Comparison of ENCODE assay signal across 8 cellular contexts in the genomic region with DNA sequence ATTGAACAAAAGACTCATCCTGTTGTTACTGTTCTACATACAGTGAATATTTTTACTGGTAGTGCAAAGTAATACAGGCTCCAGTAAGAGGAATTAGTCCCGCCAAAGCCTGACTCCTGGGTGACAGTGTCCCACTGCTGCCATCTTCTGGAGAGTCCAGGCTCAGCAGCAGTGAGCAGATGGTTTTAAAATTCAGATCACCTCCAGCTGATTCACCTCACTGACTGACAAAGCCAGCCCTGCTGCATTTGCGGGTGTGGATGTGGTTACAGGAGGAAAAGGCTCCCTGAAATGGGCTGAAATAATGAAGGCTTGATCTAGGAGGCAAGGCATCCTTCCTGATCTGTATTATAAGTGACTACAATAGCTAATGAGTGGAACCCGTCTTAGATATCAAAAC. TPM values are rescaled to one million over a fixed set of nuclear protein-coding genes. Genes with fewer than 3 reads are reported as not detected.
A peak's percentile ranks its signal among the peaks of the same experiment; 100 is the strongest.
DNase-seq lines count a peak whose midpoint lies in the region; ATAC-seq and TF ChIP-seq lines count a peak whose summit lies in the region.

No MANE protein-coding gene starts in this region.

- no peaks in the 10 kb centered on the region for H3K4me1 ChIP-seq in BE2C

- H3K27ac ChIP-seq in epithelial cell of prostate = no peak overlapping the region

- H3K9me3 ChIP-seq in BE2C = no peaks in the 10 kb centered on the region

- H3K4me3 ChIP-seq in BE2C (ENCODE audit: low read depth, low read length) = no peak overlapping the region

- TF ChIP-seq CTCF in BE2C (IDR thresholded peaks at IDR 0.05; ENCODE audit: low read depth, low read length) = peak; percentile 91

- no peaks in the 10 kb centered on the region for H3K36me3 ChIP-seq in BE2C

- DNase-seq in BE2C (peak; percentile 71), HS-5 (ENCODE audit: low read depth) (peak; percentile 30), NOMO-1 treated with DMSO at 0.1 percent for 48 hours (lab: John Stamatoyannopoulos, UW; ENCODE audit: unreplicated experiment) (peak; percentile 71), epithelial cell of prostate (ENCODE audit: low read depth, low spot score) (peak; percentile 27), myocyte (ENCODE audit: low read depth) (peak; percentile 82)
- DNase-seq in activated CD8-positive, alpha-beta memory T cell treated with anti-CD3 and anti-CD28 coated beads, Interleukin-2, amount 50 U/mL, for 24 hours (ENCODE audit: extremely low read depth) = peak; percentile 20
- peak; percentile 18 for DNase-seq in stimulated activated naive CD4-positive, alpha-beta T cell treated with Interleukin-2 at 50 U/mL for 16 hours (lab: John Stamatoyannopoulos, UW)

- no peaks in the 10 kb centered on the region for H3K27me3 ChIP-seq in BE2C

- ATAC-seq in GM19023 (IDR thresholded peaks at IDR 0.05; ENCODE audit: unreplicated experiment) = peak; percentile 87

RNA-seq across cellular contexts. Expression of a gene that starts 18.3 kb away (rescaled TPM):
- 0.63 TPM for polyA plus RNA-seq in BE2C (2012; ENCODE audit: insufficient read depth, insufficient read length, low read depth)
- 0.10 TPM in 1 of 2 replicates, not detected in the other for total RNA-seq in myocyte
- 0.15 TPM for polyA plus RNA-seq in myocyte (2012)

RNA-seq across cellular contexts. Expression of a gene that starts 57.9 kb away (rescaled TPM):
- polyA plus RNA-seq in BE2C (2012; ENCODE audit: insufficient read depth, insufficient read length, low read depth) = not detected
- not detected in 2 replicates for total RNA-seq in myocyte
- polyA plus RNA-seq in myocyte (2012) = not detected

Comparison
In these comparisons a context has a peak if more than half of its experiments do, and no peak if none do; other contexts are left out.
1. DNase-seq: peak in every context shown above with its lines; median percentile 82 in myocyte; 71 in BE2C; 71 in NOMO-1 treated with DMSO at 0.1 percent for 48 hours; 30 in HS-5; 27 in epithelial cell of prostate; 20 in activated CD8-positive, alpha-beta memory T cell treated with anti-CD3 and anti-CD28 coated beads, Interleukin-2, amount 50 U/mL, for 24 hours; 18 in stimulated activated naive CD4-positive, alpha-beta T cell treated with Interleukin-2 at 50 U/mL for 16 hours.